In genomic region chr2:210584834-210585233, GRCh38 we compare ENCODE assay signal across 17 cellular contexts. TPM values are rescaled to one million over a fixed set of nuclear protein-coding genes. Genes with fewer than 3 reads are reported as not detected.
A peak's percentile ranks its signal among the peaks of the same experiment; 100 is the strongest.
DNase-seq lines count a peak whose midpoint lies in the region; ATAC-seq and TF ChIP-seq lines count a peak whose summit lies in the region.
"Had no signal": no experiment of that assay in that cellular context is flagged by ENCODE, and none has a peak within 500 bp of the region (broad histone marks: within the 10 kb centered on the region; RNA-seq: fewer than 3 reads in every experiment).

No MANE protein-coding gene starts in this region.

- TF ChIP-seq POLR2A in tibial nerve (IDR thresholded peaks at IDR 0.05) = no peak

- H3K4me1 ChIP-seq in SJSA1 (replicated peaks) (peaks cover 7% of the 10 kb centered on the region), tibial nerve (no peaks in the 10 kb centered on the region), tibial artery (no peaks in the 10 kb centered on the region)

- TF ChIP-seq EP300 in tibial nerve (IDR thresholded peaks at IDR 0.05) = no peak

- 40 to 48% methylated on average over 2 of the region's 2 CpGs for WGBS in tibial nerve, 2 donors

- no peak overlapping the region for H3K4me3 ChIP-seq in SJSA1
- no peak overlapping the region for H3K4me3 ChIP-seq in fibroblast of the aortic adventitia (ENCODE audit: low read depth, low read length)
- H3K4me3 ChIP-seq in tibial nerve = no peak overlapping the region
- no peak overlapping the region for H3K4me3 ChIP-seq in tibial artery

- DNase-seq in HPDE6-E6E7 (ENCODE audit: extremely low spot score) (peak; percentile 15), SJSA1 (ENCODE audit: low read depth in 1 of 2, low spot score in 2 of 2) (peak in 1 of 2 experiments; percentile 41), fibroblast of the aortic adventitia (ENCODE audit: low read depth) (peak; percentile 17), pulmonary artery endothelial cell (ENCODE audit: low read depth, low spot score) (peak; percentile 0), tibial nerve (ENCODE audit: low spot score in 2 of 2) (no peak), NCI-H446 (lab: John Stamatoyannopoulos, UW) (no peak), tibial artery (no peak)
- DNase-seq: activated B cell treated with CpG ODN at 0.5 μM for 24 hours; activated CD8-positive, alpha-beta memory T cell treated with anti-CD3 and anti-CD28 coated beads, Interleukin-2, amount 10 ng/mL, durations not matched to agents 7 days and 5 days; activated gamma-delta T cell treated with Interleukin-2 at 50 U/mL for 16 hours; DMS79; effector CD8-positive, alpha-beta T cell; HCEC 1CT; NCI-H1417; NCI-H526; stimulated activated CD4-positive, alpha-beta T cell treated with anti-CD3 and anti-CD28 coated beads, Interleukin-15, amount 100 ng/mL, for 24 hours had no signal

- intact Hi-C loops in tibial artery (cut with DNase I; ENCODE audit: low total_unique reads) = no loop called here

- no peak for ATAC-seq in GM18873 (IDR thresholded peaks at IDR 0.05; ENCODE audit: low FRiP score, unreplicated experiment)
- ATAC-seq: activated CD8-positive, alpha-beta memory T cell treated with anti-CD3 and anti-CD28 coated beads, Interleukin-2, amount 10 ng/mL, durations not matched to agents 7 days and 5 days had no signal

- H3K36me3 ChIP-seq in SJSA1 = no peaks in the 10 kb centered on the region
- H3K36me3 ChIP-seq in tibial nerve = peaks cover 0 to 6% (median 0%) of the 10 kb centered on the region in 3 donors
- H3K36me3 ChIP-seq in tibial artery = no peaks in the 10 kb centered on the region

- no peak for TF ChIP-seq CTCF in fibroblast of the aortic adventitia (IDR thresholded peaks at IDR 0.05; ENCODE audit: insufficient read depth, low read length)
- no peak for TF ChIP-seq CTCF in tibial nerve (IDR thresholded peaks at IDR 0.05)
- TF ChIP-seq CTCF in tibial artery (IDR thresholded peaks at IDR 0.05) = no peak

- no peaks in the 10 kb centered on the region for H3K9me3 ChIP-seq in SJSA1 (replicated peaks)
- H3K9me3 ChIP-seq in tibial nerve = no peaks in the 10 kb centered on the region
- H3K9me3 ChIP-seq in tibial artery = no peaks in the 10 kb centered on the region

- H3K27ac ChIP-seq in SJSA1 (peak overlapping the region; percentile 34; the same call in 1 of the 2 replicates), tibial nerve (no peak overlapping the region), tibial artery (no peak overlapping the region)

- H3K27me3 ChIP-seq in SJSA1 (replicated peaks) = no peaks in the 10 kb centered on the region
- no peaks in the 10 kb centered on the region for H3K27me3 ChIP-seq in tibial nerve
- no peaks in the 10 kb centered on the region for H3K27me3 ChIP-seq in tibial artery

RNA-seq across cellular contexts. Expression of gene CPS1, which starts 28.4 kb away (rescaled TPM):
- 16.0 and 24.7 TPM in 2 replicates for total RNA-seq in SJSA1 (2014; rRNA removed; shearing (Covaris generic))
- 24.6 and 35.7 TPM in 2 replicates for total RNA-seq in fibroblast of the aortic adventitia (ENCODE audit: low replicate concordance)
- 3.9 and 18.0 TPM in 2 replicates for total RNA-seq in pulmonary artery endothelial cell
- 10 to 100 TPM in 1 of 4 donors, 1 to 10 TPM in 3; 5.9 to 15.1 (median 7.7) TPM for total RNA-seq in tibial nerve

Comparison
In these comparisons a context has a peak if more than half of its experiments do, and no peak if none do; other contexts are left out.
1. DNase-seq: peak in HPDE6-E6E7 (single experiment), fibroblast of the aortic adventitia (single experiment) and pulmonary artery endothelial cell (single experiment); none in tibial nerve (0 of 2), NCI-H446 (0 of 2) and tibial artery (0 of 2).